Comparison of ENCODE assay signal across 8 cellular contexts in the genomic region with DNA sequence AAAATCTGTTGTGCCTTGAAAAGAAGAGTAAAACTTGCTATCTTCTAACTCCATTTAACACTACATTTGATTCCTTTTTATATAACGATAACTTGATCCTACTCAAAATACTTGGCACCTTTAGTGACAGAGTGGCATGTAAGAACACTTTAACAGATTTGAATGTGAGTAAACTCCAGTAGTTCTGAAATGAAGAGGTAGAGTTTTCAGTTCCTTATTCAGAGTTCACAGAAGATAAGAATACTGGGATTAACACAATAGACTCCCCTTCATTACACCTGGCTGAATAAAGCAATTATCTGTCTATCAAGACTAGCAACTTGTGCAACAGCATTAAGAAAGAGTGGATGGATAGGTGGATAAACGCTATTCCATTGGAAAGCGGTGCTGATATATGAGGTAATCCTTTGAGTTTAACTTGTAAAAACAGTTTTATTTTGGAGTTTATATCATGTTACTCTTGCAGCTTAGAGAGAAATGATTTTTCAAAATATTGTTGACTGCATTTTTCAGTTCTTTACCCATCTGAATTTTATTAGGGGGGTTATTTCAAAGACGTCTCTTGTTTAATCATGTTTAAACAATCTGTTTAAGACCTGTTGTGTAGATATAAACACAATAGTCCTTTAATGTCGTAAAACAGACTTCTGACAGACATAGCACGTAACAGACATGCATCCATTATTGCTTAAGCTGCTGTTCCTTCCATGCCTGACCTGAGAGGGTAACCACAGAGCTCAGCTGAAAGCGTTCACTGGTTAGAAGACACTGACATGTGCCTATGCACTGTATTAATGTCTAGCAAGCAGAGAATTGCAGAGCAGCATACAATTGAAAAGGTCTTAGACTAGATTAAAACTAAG.
DNase-seq lines count a peak whose midpoint lies in the region; ATAC-seq lines count a peak whose summit lies in the region.

No MANE protein-coding gene starts in this region.

- in situ Hi-C loops in KBM-7 (cut with MboI; ENCODE audit: low pct_unique_long_range_greater_than_20kb, low sequenced_read_pairs): no loop called here

- no peak overlapping the region for H3K4me3 ChIP-seq in MG63

- no peaks in the 10 kb centered on the region for H3K36me3 ChIP-seq in MG63

- H3K27me3 ChIP-seq in MG63: no peaks in the 10 kb centered on the region

- DNase-seq in Daoy (ENCODE audit: low read depth): peak; percentile 29
- DNase-seq in KBM-7: peak; percentile 45
- DNase-seq in globus pallidus (ENCODE audit: low spot score): peak; percentile 57
- DNase-seq in MG63: no peak
- DNase-seq in activated CD4-positive, CD25-positive, alpha-beta regulatory T cell treated with anti-CD3 and anti-CD28 coated beads, Interleukin-2, amount 50 U/mL, for 72 hours: no peak
- no peak for DNase-seq in OCI-M2 (lab: John Stamatoyannopoulos, UW; ENCODE audit: unreplicated experiment)
- no peak for DNase-seq in T-helper 1 cell

- H3K9me3 ChIP-seq in MG63: no peaks in the 10 kb centered on the region

- peak; percentile 76 for ATAC-seq in GM21423 (IDR thresholded peaks at IDR 0.05; ENCODE audit: unreplicated experiment)

Comparison
In these comparisons a context has a peak if more than half of its experiments do, and no peak if none do; other contexts are left out.
1. DNase-seq: peak in Daoy (single experiment), KBM-7 (single experiment) and globus pallidus (single experiment); none in MG63 (single experiment), activated CD4-positive, CD25-positive, alpha-beta regulatory T cell treated with anti-CD3 and anti-CD28 coated beads, Interleukin-2, amount 50 U/mL, for 72 hours (single experiment), OCI-M2 (single experiment) and T-helper 1 cell (0 of 5).